Comparison of ENCODE assay signal across 14 cellular contexts in genomic region chr2:195569255-195569654, GRCh38.
DNase-seq lines count a peak whose midpoint lies in the region; ATAC-seq and TF ChIP-seq lines count a peak whose summit lies in the region.
"Had no signal": no experiment of that assay in that cellular context is flagged by ENCODE, and none has a peak within 500 bp of the region (broad histone marks: within the 10 kb centered on the region; RNA-seq: fewer than 3 reads in every experiment).

No MANE protein-coding gene starts in this region.

- peaks cover 2% of the 10 kb centered on the region for H3K36me3 Mint-ChIP-seq in activated CD4-positive, alpha-beta T cell treated with anti-CD3 and anti-CD28 coated beads for 36 hours (ENCODE audit: low read depth)
- H3K36me3 Mint-ChIP-seq in activated T-helper 1 cell treated with anti-CD3 and anti-CD28 coated beads, Interleukin-12 subunit alpha, Interleukin-12 subunit beta, Interleukin-2, Interleukin-4 antibody, amounts not matched to agents 30 ng/mL and 10 ng/mL and 1 ng/mL, durations not matched to agents 14 hours and 24 hours and 36 hours (ENCODE audit: low read depth): peaks cover 15% of the 10 kb centered on the region
- peaks cover 0 to 3% of the 10 kb centered on the region in 2 donors for H3K36me3 Mint-ChIP-seq in CD4-positive, alpha-beta memory T cell
- H3K36me3 Mint-ChIP-seq: CD14-positive monocyte had no signal

- POLR2A ChIA-PET in activated CD4-positive, alpha-beta T cell treated with anti-CD3 and anti-CD28 coated beads for 36 hours (lab: Charles Lee): no interaction called here
- POLR2A ChIA-PET in CD4-positive, alpha-beta memory T cell (lab: Charles Lee; ENCODE audit: partially characterized antibody): interaction anchor here (1.2 to 1.8 kb wide), 5 partner anchors 9 to 91 kb away, joined by 3 to 9 read pairs (median 4); partner anchors contain the start of gene SLC39A10

- no peaks in the 10 kb centered on the region for H4K20me1 ChIP-seq in BLaER1

- CTCF ChIA-PET in activated CD4-positive, alpha-beta T cell treated with anti-CD3 and anti-CD28 coated beads for 36 hours (lab: Charles Lee): interaction anchor here (0.6 to 1.9 kb wide), 2 partner anchors 56 to 91 kb away, joined by 3 to 5 read pairs; no protein-coding TSS in a partner anchor
- CTCF ChIA-PET in CD4-positive, alpha-beta memory T cell (lab: Charles Lee; ENCODE audit: partially characterized antibody): interaction anchor here (0.8 to 2.0 kb wide), 5 partner anchors 8 to 499 kb away, joined by 3 to 9 read pairs (median 4); partner anchors contain the start of gene DNAH7

- no peak overlapping the region for H3K4me3 Mint-ChIP-seq in activated CD4-positive, alpha-beta T cell treated with anti-CD3 and anti-CD28 coated beads for 36 hours
- H3K4me3 Mint-ChIP-seq in activated T-helper 1 cell treated with anti-CD3 and anti-CD28 coated beads, Interleukin-12 subunit alpha, Interleukin-12 subunit beta, Interleukin-2, Interleukin-4 antibody, amounts not matched to agents 30 ng/mL and 10 ng/mL and 1 ng/mL, durations not matched to agents 14 hours and 24 hours and 36 hours: no peak overlapping the region
- no peak overlapping the region for H3K4me3 Mint-ChIP-seq in CD4-positive, alpha-beta memory T cell
- H3K4me3 Mint-ChIP-seq: CD14-positive monocyte had no signal

- no peak for TF ChIP-seq POLR2A in erythroblast (IDR thresholded peaks at IDR 0.05; ENCODE audit: low read length)

- peak overlapping the region; percentile 31 for H3K27ac Mint-ChIP-seq in activated CD4-positive, alpha-beta T cell treated with anti-CD3 and anti-CD28 coated beads for 36 hours
- peak overlapping the region; percentile 16 for H3K27ac Mint-ChIP-seq in activated T-helper 1 cell treated with anti-CD3 and anti-CD28 coated beads, Interleukin-12 subunit alpha, Interleukin-12 subunit beta, Interleukin-2, Interleukin-4 antibody, amounts not matched to agents 30 ng/mL and 10 ng/mL and 1 ng/mL, durations not matched to agents 14 hours and 24 hours and 36 hours
- H3K27ac Mint-ChIP-seq in CD4-positive, alpha-beta memory T cell: peak overlapping the region in 3 of 7 donors; percentile 19 to 46 (median 35)
- H3K27ac Mint-ChIP-seq: CD14-positive monocyte had no signal

- H3K36me3 ChIP-seq in BLaER1: no peaks in the 10 kb centered on the region
- H3K36me3 ChIP-seq in CD4-positive, alpha-beta memory T cell (ENCODE audit: insufficient read depth, low read length): no peaks in the 10 kb centered on the region

- intact Hi-C loops in activated CD4-positive, alpha-beta T cell treated with anti-CD3 and anti-CD28 coated beads for 36 hours (cut with DNase I, micrococcal nuclease): loop anchor here in 1 of 2 experiments (10.0 kb wide), 1 partner anchor 596 kb away; no protein-coding TSS in a partner anchor
- intact Hi-C loops in activated T-helper 1 cell treated with anti-CD3 and anti-CD28 coated beads, Interleukin-12 subunit alpha, Interleukin-12 subunit beta, Interleukin-2, Interleukin-4 antibody, amounts not matched to agents 30 ng/mL and 10 ng/mL and 1 ng/mL, durations not matched to agents 14 hours and 24 hours and 36 hours (cut with micrococcal nuclease): no loop called here
- intact Hi-C loops in CD4-positive, alpha-beta memory T cell (cut with micrococcal nuclease): loop anchor here (10.0 kb wide), 1 partner anchor 606 kb away; the partner anchor contains the start of gene STK17B

- no peaks in the 10 kb centered on the region for H3K27me3 Mint-ChIP-seq in activated CD4-positive, alpha-beta T cell treated with anti-CD3 and anti-CD28 coated beads for 36 hours
- no peaks in the 10 kb centered on the region for H3K27me3 Mint-ChIP-seq in activated T-helper 1 cell treated with anti-CD3 and anti-CD28 coated beads, Interleukin-12 subunit alpha, Interleukin-12 subunit beta, Interleukin-2, Interleukin-4 antibody, amounts not matched to agents 30 ng/mL and 10 ng/mL and 1 ng/mL, durations not matched to agents 14 hours and 24 hours and 36 hours (ENCODE audit: insufficient read depth)
- H3K27me3 Mint-ChIP-seq in CD4-positive, alpha-beta memory T cell: no peaks in the 10 kb centered on the region

- no peak for DNase-seq in activated CD4-positive, alpha-beta T cell treated with anti-CD3 and anti-CD28 coated beads for 36 hours
- DNase-seq in activated CD4-positive, alpha-beta T cell treated with anti-CD3 and anti-CD28 coated beads, Interleukin-2, amount 50 U/mL, for 1 hour: no peak
- no peak for DNase-seq in activated T-helper 1 cell treated with anti-CD3 and anti-CD28 coated beads, Interleukin-12 subunit alpha, Interleukin-12 subunit beta, Interleukin-2, Interleukin-4 antibody, amounts not matched to agents 30 ng/mL and 10 ng/mL and 1 ng/mL, durations not matched to agents 14 hours and 24 hours and 36 hours (ENCODE audit: low spot score)
- DNase-seq in central memory CD4-positive, alpha-beta T cell: no peak
- no peak for DNase-seq in erythroblast (lab: John Stamatoyannopoulos, UW)
- DNase-seq in CD4-positive, alpha-beta memory T cell: no peak
- DNase-seq: MV-4-11, NCI-H1436, NCI-H2029 treated with DMSO at 0.1 percent for 48 hours, NCI-H524, SIG-M5 had no signal

- peaks cover 21% of the 10 kb centered on the region; the same call in 1 of the 2 replicates for H3K9me3 ChIP-seq in BLaER1
- H3K9me3 ChIP-seq in CD4-positive, alpha-beta memory T cell (ENCODE audit: control insufficient read depth in 1 of 2, low read length in 2 of 2): no peaks in the 10 kb centered on the region

- H3K4me1 ChIP-seq in BLaER1: peaks cover 37% of the 10 kb centered on the region
- peaks cover 31% of the 10 kb centered on the region for H3K4me1 ChIP-seq in CD4-positive, alpha-beta memory T cell (ENCODE audit: insufficient read depth, low read length)

- H3K4me1 Mint-ChIP-seq in activated CD4-positive, alpha-beta T cell treated with anti-CD3 and anti-CD28 coated beads for 36 hours: peaks cover 52% of the 10 kb centered on the region
- peaks cover 50% of the 10 kb centered on the region for H3K4me1 Mint-ChIP-seq in activated T-helper 1 cell treated with anti-CD3 and anti-CD28 coated beads, Interleukin-12 subunit alpha, Interleukin-12 subunit beta, Interleukin-2, Interleukin-4 antibody, amounts not matched to agents 30 ng/mL and 10 ng/mL and 1 ng/mL, durations not matched to agents 14 hours and 24 hours and 36 hours (ENCODE audit: low read depth)
- peaks cover 25 to 56% (median 34%) of the 10 kb centered on the region in 4 donors for H3K4me1 Mint-ChIP-seq in CD4-positive, alpha-beta memory T cell

- H3K27me3 ChIP-seq in BLaER1: no peaks in the 10 kb centered on the region
- no peaks in the 10 kb centered on the region for H3K27me3 ChIP-seq in CD4-positive, alpha-beta memory T cell (ENCODE audit: insufficient read depth, low read length)

- H3K9me3 Mint-ChIP-seq in activated CD4-positive, alpha-beta T cell treated with anti-CD3 and anti-CD28 coated beads for 36 hours (ENCODE audit: low read depth): no peaks in the 10 kb centered on the region
- peaks cover 7% of the 10 kb centered on the region for H3K9me3 Mint-ChIP-seq in activated T-helper 1 cell treated with anti-CD3 and anti-CD28 coated beads, Interleukin-12 subunit alpha, Interleukin-12 subunit beta, Interleukin-2, Interleukin-4 antibody, amounts not matched to agents 30 ng/mL and 10 ng/mL and 1 ng/mL, durations not matched to agents 14 hours and 24 hours and 36 hours
- no peaks in the 10 kb centered on the region for H3K9me3 Mint-ChIP-seq in CD4-positive, alpha-beta memory T cell
- H3K9me3 Mint-ChIP-seq: CD14-positive monocyte had no signal

- no peak overlapping the region for H3K9ac ChIP-seq in BLaER1

- peak overlapping the region; percentile 22; the same call in 1 of the 2 replicates for H3K4me2 ChIP-seq in BLaER1

- ATAC-seq in activated CD4-positive, alpha-beta T cell treated with anti-CD3 and anti-CD28 coated beads for 36 hours: no peak
- peak; percentile 41 for ATAC-seq in HG03432 (IDR thresholded peaks at IDR 0.05; ENCODE audit: unreplicated experiment)

- 0 out of 2 replicates have a peak overlapping the region, but pooled peaks have one; percentile 3 for H3K27ac ChIP-seq in BLaER1
- H3K27ac ChIP-seq in CD4-positive, alpha-beta memory T cell (ENCODE audit: low read depth, low read length): no peak overlapping the region

- no peak overlapping the region for H3K4me3 ChIP-seq in BLaER1
- H3K4me3 ChIP-seq in CD4-positive, alpha-beta memory T cell (ENCODE audit: low read length in 2 of 2): no peak overlapping the region
